12 cellular contexts compared by ENCODE assay signal in genomic region chr15:75178938-75179772, GRCh38. TPM values are rescaled to one million over a fixed set of nuclear protein-coding genes. Genes with fewer than 3 reads are reported as not detected.
DNase-seq lines count a peak whose midpoint lies in the region; ATAC-seq, FAIRE-seq and TF ChIP-seq lines count a peak whose summit lies in the region.
"Had no signal": no experiment of that assay in that cellular context is flagged by ENCODE, and none has a peak within 500 bp of the region (broad histone marks: within the 10 kb centered on the region; RNA-seq: fewer than 3 reads in every experiment).

No MANE protein-coding gene starts in this region.

- H3K9ac ChIP-seq in GM23248 = peak overlapping the region; percentile 33; the same call in 1 of the 2 replicates
- peak overlapping the region; percentile 64 to 91 for H3K9ac ChIP-seq in K562 (ENCODE audit: insufficient read depth in 1 of 2, low read depth in 2 of 2, low read length in 2 of 2)
- H3K9ac ChIP-seq in mesenchymal stem cell (ENCODE audit: low read length) = no peak overlapping the region

- peaks cover 49% of the 10 kb centered on the region for H3K27me3 Mint-ChIP-seq in activated CD8-positive, alpha-beta memory T cell treated with anti-CD3 and anti-CD28 coated beads, Interleukin-2, amount 10 ng/mL, durations not matched to agents 7 days and 5 days

- H3K9me1 ChIP-seq in K562 (ENCODE audit: control insufficient read depth, insufficient read depth, low read length) = no peaks in the 10 kb centered on the region

- no peaks in the 10 kb centered on the region for H3K27me3 ChIP-seq in GM23248 (replicated peaks; ENCODE audit: insufficient read depth)
- no peaks in the 10 kb centered on the region for H3K27me3 ChIP-seq in K562 (ENCODE audit: control insufficient read depth in 2 of 2, insufficient read depth in 2 of 2, low read length in 2 of 2)
- H3K27me3 ChIP-seq in mesenchymal stem cell (ENCODE audit: control insufficient read depth in 1 of 2, insufficient read depth in 1 of 2, low read length in 2 of 2) = peaks cover 5 to 52% of the 10 kb centered on the region in 2 experiments
- peaks cover 0 to 35% (median 5%) of the 10 kb centered on the region in 7 donors for H3K27me3 ChIP-seq in spleen (replicated peaks in 1 of 7)

- H4K20me1 ChIP-seq in GM23248 (ENCODE audit: insufficient read depth) = no peaks in the 10 kb centered on the region
- no peaks in the 10 kb centered on the region for H4K20me1 ChIP-seq in K562 (replicated peaks; ENCODE audit: control insufficient read depth, insufficient read depth, low read length)
- H4K20me1 ChIP-seq in OCI-LY7 (ENCODE audit: insufficient read depth, low read length) = no peaks in the 10 kb centered on the region

- H2BK5ac ChIP-seq in mesenchymal stem cell (ENCODE audit: low read depth, low read length, poor library complexity, severe bottlenecking) = no peak overlapping the region

- H3K4me1 Mint-ChIP-seq in activated CD8-positive, alpha-beta memory T cell treated with anti-CD3 and anti-CD28 coated beads, Interleukin-2, amount 10 ng/mL, durations not matched to agents 7 days and 5 days = peaks cover 15% of the 10 kb centered on the region

- no peak for TF ChIP-seq RAD21 in K562 (CRISPR knock-in tag; conservative IDR thresholded peaks at IDR 0.05 in 1 of 2, IDR thresholded peaks at IDR 0.05 in 1 of 2)

- peak overlapping the region in 1 of 2 experiments; percentile 53 for H3K4ac ChIP-seq in mesenchymal stem cell (ENCODE audit: low read depth in 1 of 2, low read length in 2 of 2)

- FAIRE-seq in K562 (lab: Jason Lieb, UNC) = peak; percentile 66

- POLR2A ChIA-PET in K562 (lab: Yijun Ruan, JAX) (interaction anchor here (0.6 to 1.5 kb wide), 7 partner anchors 17 to 447 kb away, joined by 3 to 5 read pairs (median 3); partner anchors contain the start of genes C15orf39 and SNUPN), OCI-LY7 (lab: Charles Lee) (no interaction called here)

- H2BK12ac ChIP-seq in mesenchymal stem cell (ENCODE audit: low read length in 2 of 2) = peak overlapping the region in 1 of 2 experiments; percentile 94

- no peak overlapping the region for H3K27ac Mint-ChIP-seq in activated CD8-positive, alpha-beta memory T cell treated with anti-CD3 and anti-CD28 coated beads, Interleukin-2, amount 10 ng/mL, durations not matched to agents 7 days and 5 days
- H3K27ac Mint-ChIP-seq: IgD-negative memory B cell had no signal

- H3K36me3 Mint-ChIP-seq in activated CD8-positive, alpha-beta memory T cell treated with anti-CD3 and anti-CD28 coated beads, Interleukin-2, amount 10 ng/mL, durations not matched to agents 7 days and 5 days = no peaks in the 10 kb centered on the region

- H3K23ac ChIP-seq in mesenchymal stem cell (ENCODE audit: low read length in 2 of 2) = no peak overlapping the region

- H3F3A ChIP-seq in GM23248 (ENCODE audit: insufficient read depth) = peaks cover 12% of the 10 kb centered on the region

- BruUV-seq in K562 (replicated peaks; lab: Mats Ljungman, UMichigan) (TSS peak; percentile 84), OCI-LY7 (replicated peaks; lab: Mats Ljungman, UMichigan) (no TSS peak)

- no peak for TF ChIP-seq CTCF in K562 (IDR thresholded peaks at IDR 0.05 in 2 of 3, conservative IDR thresholded peaks at IDR 0.05 in 1 of 3; ENCODE audit: insufficient read depth in 2 of 3, low read depth in 1 of 3, low read length in 3 of 3)
- no peak for TF ChIP-seq CTCF in spleen (IDR thresholded peaks at IDR 0.05 in 8 of 11, conservative IDR thresholded peaks at IDR 0.05 in 3 of 11)
- no peak for TF ChIP-seq CTCF in OCI-LY7 (conservative IDR thresholded peaks at IDR 0.05; ENCODE audit: low read length)
- no peak for TF ChIP-seq CTCF in GM13976 (IDR thresholded peaks at IDR 0.05; ENCODE audit: borderline replicate concordance, control extremely low read depth, extremely low read depth, insufficient read depth, missing control alignments)

- no peak overlapping the region for H2AK5ac ChIP-seq in mesenchymal stem cell (ENCODE audit: low read length, severe bottlenecking)

- no peaks in the 10 kb centered on the region for H3K79me2 ChIP-seq in GM23248 (ENCODE audit: insufficient read depth)
- H3K79me2 ChIP-seq in K562 (ENCODE audit: control insufficient read depth, insufficient read depth, low read length) = no peaks in the 10 kb centered on the region
- no peaks in the 10 kb centered on the region for H3K79me2 ChIP-seq in OCI-LY7 (ENCODE audit: insufficient read depth, low read depth, low read length)

- H3K9me2 ChIP-seq in GM23248 (ENCODE audit: insufficient read depth) (no peaks in the 10 kb centered on the region), OCI-LY7 (ENCODE audit: insufficient read depth, low read length) (no peaks in the 10 kb centered on the region)

- TF ChIP-seq EP300 in K562 (IDR thresholded peaks at IDR 0.05; ENCODE audit: low read length) = no peak

- H3K36me3 ChIP-seq in GM23248 (ENCODE audit: low read depth) = no peaks in the 10 kb centered on the region
- H3K36me3 ChIP-seq in K562 (ENCODE audit: control insufficient read depth, insufficient read depth, low read length) = no peaks in the 10 kb centered on the region
- no peaks in the 10 kb centered on the region for H3K36me3 ChIP-seq in mesenchymal stem cell (ENCODE audit: control insufficient read depth in 1 of 2, insufficient read depth in 2 of 2, low read depth in 1 of 2, low read length in 2 of 2)
- no peaks in the 10 kb centered on the region for H3K36me3 ChIP-seq in spleen
- H3K36me3 ChIP-seq in OCI-LY7 (ENCODE audit: insufficient read depth, low read length) = no peaks in the 10 kb centered on the region
- H3K36me3 ChIP-seq: SJSA1 had no signal

- in situ Hi-C loops in GM23248 (cut with MboI) (no loop called here), K562 (cut with MboI) (no loop called here), GM13976 (cut with MboI; ENCODE audit: low sequenced_read_pairs, unreplicated experiment) (no loop called here)

- H3K79me1 ChIP-seq in mesenchymal stem cell (replicated peaks; ENCODE audit: low read length, poor library complexity, severe bottlenecking) = no peaks in the 10 kb centered on the region

- H2AFZ ChIP-seq in GM23248 = peak overlapping the region; percentile 58; the same call in 1 of the 2 replicates
- H2AFZ ChIP-seq in K562 (ENCODE audit: low read depth, low read length) = peak overlapping the region; percentile 85
- H2AFZ ChIP-seq in mesenchymal stem cell (ENCODE audit: low read depth, low read length) = no peak overlapping the region
- H2AFZ ChIP-seq in OCI-LY7 (ENCODE audit: low read length) = no peak overlapping the region

- H3K4me3 Mint-ChIP-seq in activated CD8-positive, alpha-beta memory T cell treated with anti-CD3 and anti-CD28 coated beads, Interleukin-2, amount 10 ng/mL, durations not matched to agents 7 days and 5 days = no peak overlapping the region

- H3K4me1 ChIP-seq in GM23248 (ENCODE audit: insufficient read depth) (peaks cover 35% of the 10 kb centered on the region), K562 (replicated peaks in 1 of 2; ENCODE audit: control insufficient read depth in 2 of 2, insufficient read depth in 2 of 2, low read length in 2 of 2) (peaks cover 33 to 40% of the 10 kb centered on the region in 2 experiments), mesenchymal stem cell (ENCODE audit: control insufficient read depth, insufficient read depth, low read depth, low read length) (no peaks in the 10 kb centered on the region), spleen (peaks cover 0 to 60% (median 34%) of the 10 kb centered on the region in 6 donors), OCI-LY7 (ENCODE audit: insufficient read depth, low read length, poor library complexity, severe bottlenecking) (no peaks in the 10 kb centered on the region)

- H3K9me3 Mint-ChIP-seq in activated CD8-positive, alpha-beta memory T cell treated with anti-CD3 and anti-CD28 coated beads, Interleukin-2, amount 10 ng/mL, durations not matched to agents 7 days and 5 days (ENCODE audit: low read depth) = no peaks in the 10 kb centered on the region

- H3K4me3 ChIP-seq in GM23248 (0 out of 2 replicates have a peak overlapping the region, but pooled peaks have one; percentile 36), K562 (peak overlapping the region; percentile 29), mesenchymal stem cell (ENCODE audit: insufficient read depth in 1 of 2, low read depth in 1 of 2, low read length in 2 of 2) (no peak overlapping the region), spleen (peak overlapping the region in 6 of 8 donors; percentile 13 to 61 (median 32)), OCI-LY7 (ENCODE audit: low read depth, low read length, poor library complexity, severe bottlenecking) (no peak overlapping the region)
- H3K4me3 ChIP-seq: SJSA1 had no signal

- WGBS in GM23248 (ENCODE audit: low coverage in 1 of 2, low lambda C conversion rate in 2 of 2, missing lambda C conversion rate in 2 of 2), 2 experiments = 74 to 82% methylated on average over 20 of the region's 20 CpGs
- 51% methylated on average over 19 of the region's 20 CpGs for WGBS in K562 (ENCODE audit: insufficient coverage, low coverage, missing lambda C conversion rate)
- WGBS in mesenchymal stem cell = 45% methylated on average over 19 of the region's 20 CpGs
- WGBS in spleen, 5 donors = 30 to 60% (median 38%) methylated on average over 13 to 20 of the region's 20 CpGs

- peak overlapping the region; percentile 25 to 91 for H3K18ac ChIP-seq in mesenchymal stem cell (ENCODE audit: low read depth in 1 of 2, low read length in 2 of 2)

- DNase-seq in GM23248 (no peak), K562 (ENCODE audit: extremely low read depth in 1 of 4, low spot score in 3 of 4) (no peak), mesenchymal stem cell (peak; percentile 71), spleen (no peak), OCI-LY7 (ENCODE audit: low spot score) (no peak), GM13976 (ENCODE audit: low spot score) (no peak)
- DNase-seq in activated CD8-positive, alpha-beta memory T cell treated with anti-CD3 and anti-CD28 coated beads, Interleukin-2, amount 10 ng/mL, durations not matched to agents 7 days and 5 days = no peak
- no peak for DNase-seq in activated CD4-positive, alpha-beta T cell treated with anti-CD3 and anti-CD28 coated beads, Interleukin-2, amount 50 U/mL, for 48 hours
- DNase-seq: cerebellar nuclear complex, NCI-H2171 had no signal

- no peak overlapping the region for H3K27ac ChIP-seq in GM23248
- H3K27ac ChIP-seq in K562 (ENCODE audit: extremely low read depth, low read depth, low read length) = peak overlapping the region; percentile 57; the same call in 1 of the 3 replicates
- H3K27ac ChIP-seq in mesenchymal stem cell (ENCODE audit: low read length, poor library complexity, severe bottlenecking) = no peak overlapping the region
- H3K27ac ChIP-seq in spleen = peak overlapping the region in 5 of 8 donors; percentile 53 to 80 (median 66)
- H3K27ac ChIP-seq in OCI-LY7 (ENCODE audit: low read depth, low read length, poor library complexity, severe bottlenecking) = no peak overlapping the region
- H3K27ac ChIP-seq: SJSA1 had no signal

- no peak overlapping the region for H4K91ac ChIP-seq in mesenchymal stem cell (ENCODE audit: low read length)

- no peak overlapping the region for H4K8ac ChIP-seq in mesenchymal stem cell (ENCODE audit: low read length)

- TF ChIP-seq POLR2A in K562 (conservative IDR thresholded peaks at IDR 0.05) (no peak), spleen (IDR thresholded peaks at IDR 0.05) (no peak)

- peak overlapping the region in 1 of 2 experiments; percentile 71 for H3K14ac ChIP-seq in mesenchymal stem cell (ENCODE audit: low read length in 2 of 2)

- no peak overlapping the region for H2BK120ac ChIP-seq in mesenchymal stem cell (ENCODE audit: low read depth, low read length)

- H3K9me3 ChIP-seq in GM23248 (ENCODE audit: low read depth) (no peaks in the 10 kb centered on the region), K562 (replicated peaks; ENCODE audit: control insufficient read depth, insufficient read depth, low read depth, low read length) (no peaks in the 10 kb centered on the region), mesenchymal stem cell (ENCODE audit: control insufficient read depth, low read length) (no peaks in the 10 kb centered on the region), spleen (no peaks in the 10 kb centered on the region), OCI-LY7 (ENCODE audit: low read length) (no peaks in the 10 kb centered on the region)
- H3K9me3 ChIP-seq: SJSA1 had no signal

- ATAC-seq in K562 = peak; percentile 3; the same call in 2 of the 3 replicates
- no peak for ATAC-seq in activated CD8-positive, alpha-beta memory T cell treated with anti-CD3 and anti-CD28 coated beads, Interleukin-2, amount 10 ng/mL, durations not matched to agents 7 days and 5 days

- H3K4me2 ChIP-seq in GM23248 (ENCODE audit: unreplicated experiment) (peak overlapping the region; percentile 50), K562 (ENCODE audit: insufficient read depth, low read length) (peak overlapping the region; percentile 54), mesenchymal stem cell (ENCODE audit: low read length, poor library complexity, severe bottlenecking) (no peak overlapping the region), OCI-LY7 (ENCODE audit: low read length) (no peak overlapping the region)

- H2BK15ac ChIP-seq in mesenchymal stem cell (ENCODE audit: low read depth, poor library complexity, severe bottlenecking) = no peak overlapping the region

- intact Hi-C loops in K562 (cut with micrococcal nuclease) (no loop called here), spleen (cut with DNase I; ENCODE audit: low total_unique reads) (no loop called here), OCI-LY7 (cut with micrococcal nuclease; ENCODE audit: unreplicated experiment) (no loop called here)

- CTCF ChIA-PET in K562 (lab: Yijun Ruan, JAX; ENCODE audit: low intra/inter-chr PET ratio) = no interaction called here
- CTCF ChIA-PET in OCI-LY7 (lab: Charles Lee; ENCODE audit: unreplicated experiment) = no interaction called here
- CTCF ChIA-PET in activated CD8-positive, alpha-beta memory T cell treated with anti-CD3 and anti-CD28 coated beads, Interleukin-2, amount 10 ng/mL, durations not matched to agents 7 days and 5 days (lab: Charles Lee) = interaction anchor here (0.9 to 1.4 kb wide), 4 partner anchors 21 to 136 kb away, joined by 3 to 4 read pairs (median 3); no protein-coding TSS in a partner anchor

RNA-seq across cellular contexts. Expression of gene C15orf39, which starts 22.5 kb away (rescaled TPM):
- 8.1 and 12.5 TPM in 2 replicates for total RNA-seq in GM23248 (2014; rRNA removed; shearing (Covaris generic))
- 4.7 and 5.1 TPM in 2 replicates for polyA plus RNA-seq in GM23248 (2016; fragmentation: Nextera tagmentation; extraction: Ambion mirVana)
- total RNA-seq in K562 (2011; cell fraction: chromatin; rRNA removed; ENCODE audit: low replicate concordance) = 16.6 and 54.7 TPM in 2 replicates
- 33.4 and 38.0 TPM in 2 replicates for total RNA-seq in K562 (2011; cell fraction: nucleolus; rRNA removed)
- total RNA-seq in K562 (2011; cell fraction: nucleoplasm; rRNA removed) = 26.0 and 26.7 TPM in 2 replicates
- 8.7 and 14.4 TPM in 2 replicates for total RNA-seq in K562 (2014; rRNA removed)
- total RNA-seq in K562 (2014; rRNA removed; fragmentation: Illumina TruSeq; extraction: Trizol) = 1.6 and 2.6 TPM in 2 replicates
- 4.4 and 5.2 TPM in 2 replicates for total RNA-seq in K562 (2015; rRNA removed; fragmentation: Illumina TruSeq; extraction: Trizol)
- 29.8 and 34.1 TPM in 2 replicates for total RNA-seq in K562 (2021)
- 1.9 and 6.4 TPM in 2 replicates for polyA plus RNA-seq in K562 (2011; rRNA removed)
- 3.3 and 7.1 TPM in 2 replicates for polyA plus RNA-seq in K562 (2011; cell fraction: cytosol; rRNA removed)
- 11.3 and 15.1 TPM in 2 replicates for polyA plus RNA-seq in K562 (2011; cell fraction: nucleus; rRNA removed)
- polyA plus RNA-seq in K562 (2012) = 14.2 and 26.5 TPM in 2 replicates
- 11.3 and 17.1 TPM in 2 replicates for polyA plus RNA-seq in K562 (2014; fragmentation: Illumina TruSeq; extraction: Trizol)
- polyA plus RNA-seq in K562 (2014; fragmentation: Nextera tagmentation; extraction: Ambion mirVana) = under 1 TPM; 0.31 to 0.60 TPM
- polyA plus RNA-seq in K562 (2014; rRNA removed) = 7.4 and 7.9 TPM in 2 replicates
- 4.8 and 5.4 TPM in 2 replicates for polyA minus RNA-seq in K562 (2011; rRNA and poly(A)+ RNA removed)
- 15.2 and 22.0 TPM in 2 replicates for polyA minus RNA-seq in K562 (2011; cell fraction: cytosol; rRNA and poly(A)+ RNA removed)
- polyA minus RNA-seq in K562 (2011; cell fraction: nucleus; rRNA and poly(A)+ RNA removed) = 15.1 and 18.7 TPM in 2 replicates
- 12.4 TPM for polyA plus RNA-seq in mesenchymal stem cell (2013, experiment 1 of 2)
- 12.2 TPM for polyA plus RNA-seq in mesenchymal stem cell (2013, experiment 2 of 2)
- 10 to 100 TPM; 56.0 to 70.2 (median 67.6) TPM for total RNA-seq in spleen
- 10 to 100 TPM in 1 of 3 donors, 1 to 10 TPM in 2; 6.9 to 19.3 (median 7.4) TPM for polyA plus RNA-seq in spleen
- total RNA-seq in OCI-LY7 (2014; rRNA removed; shearing (Covaris generic)) = 19.7 and 26.5 TPM in 2 replicates
- total RNA-seq in OCI-LY7 (2022) = 39.6 and 50.2 TPM in 2 replicates
- 10 to 100 TPM; 62.8 to 63.0 TPM for total RNA-seq in activated CD8-positive, alpha-beta memory T cell treated with anti-CD3 and anti-CD28 coated beads, Interleukin-2, amount 10 ng/mL, durations not matched to agents 7 days and 5 days

Comparison
In these comparisons a context has a peak if more than half of its experiments do, and no peak if none do; other contexts are left out.
1. H2AFZ ChIP-seq: peak in GM23248 (single experiment) and K562 (single experiment); none in mesenchymal stem cell (single experiment) and OCI-LY7 (single experiment).
2. H3K27ac ChIP-seq: peak in K562 (single experiment) and spleen (5 of 8); none in GM23248 (single experiment), mesenchymal stem cell (single experiment) and OCI-LY7 (single experiment).
3. H3K4me2 ChIP-seq: peak in GM23248 (single experiment) and K562 (single experiment); none in mesenchymal stem cell (single experiment) and OCI-LY7 (single experiment).
4. H3K4me3 ChIP-seq: peak in GM23248 (single experiment), K562 (single experiment) and spleen (6 of 8); none in mesenchymal stem cell (0 of 2) and OCI-LY7 (single experiment).